In genomic region chr18:57048351-57048750, GRCh38 we compare ENCODE assay signal across 26 cellular contexts.
"Had no signal": no experiment of that assay in that cellular context is flagged by ENCODE, and none has a peak within 500 bp of the region (broad histone marks: within the 10 kb centered on the region; RNA-seq: fewer than 3 reads in every experiment).

No MANE protein-coding gene starts in this region.

- H3K4me3 ChIP-seq: colonic mucosa, esophagus squamous epithelium, lower lobe of right lung, prostate gland, right atrium auricular region, smooth muscle cell, stomach, thyroid gland, vagina had no signal

- H3K4me1 Mint-ChIP-seq: immature natural killer cell; natural killer cell; stimulated activated effector memory CD8-positive, alpha-beta T cell treated with anti-CD3 and anti-CD28 coated beads, Interleukin-12 subunit alpha, Interleukin-12 subunit beta, amount 100 ng/mL, for 72 hours had no signal

- H3K27me3 ChIP-seq: colonic mucosa, esophagus squamous epithelium, right atrium auricular region, stomach, thyroid gland, vagina had no signal

- H3K27me3 Mint-ChIP-seq: dendritic cell treated with granulocyte-macrophage colony-stimulating factor and Interleukin-4, amounts not matched to agents 40 ng/mL and 50 ng/mL, for 4 days had no signal

- H3K4me2 ChIP-seq: smooth muscle cell had no signal

- H3K36me3 ChIP-seq: colonic mucosa, esophagus squamous epithelium, lower lobe of right lung, prostate gland, right atrium auricular region, stomach, thyroid gland, vagina had no signal

- H3K9ac ChIP-seq: parathyroid adenoma had no signal

- H3K79me2 ChIP-seq: parathyroid adenoma had no signal

- H3K4me3 Mint-ChIP-seq: dendritic cell treated with granulocyte-macrophage colony-stimulating factor and Interleukin-4, amounts not matched to agents 40 ng/mL and 50 ng/mL, for 4 days; immature natural killer cell; natural killer cell; stimulated activated effector memory CD8-positive, alpha-beta T cell treated with anti-CD3 and anti-CD28 coated beads, Interleukin-12 subunit alpha, Interleukin-12 subunit beta, amount 100 ng/mL, for 72 hours had no signal

- DNase-seq: colonic mucosa; effector CD8-positive, alpha-beta T cell; erythroblast; esophagus squamous epithelium; foreskin melanocyte; hypothalamus; immature natural killer cell; left ventricle myocardium superior; lower lobe of right lung; natural killer cell; stimulated activated CD4-positive, alpha-beta T cell treated with anti-CD3 and anti-CD28 coated beads, Interleukin-12 subunit alpha, Interleukin-12 subunit beta, amount 100 ng/mL, for 4 hours; stimulated activated CD4-positive, alpha-beta T cell treated with anti-CD3 and anti-CD28 coated beads, Interleukin-1b, Interleukin-23, amount 100 ng/mL, for 48 hours; stimulated activated CD4-positive, alpha-beta T cell treated with anti-CD3 and anti-CD28 coated beads, Interleukin-4, amount 100 ng/mL, for 24 hours; stimulated activated naive CD4-positive, alpha-beta T cell treated with Interleukin-2 at 50 U/mL for 16 hours; stomach; thyroid gland; trophoblast cell had no signal

- H3K36me3 Mint-ChIP-seq: immature natural killer cell; natural killer cell; stimulated activated effector memory CD8-positive, alpha-beta T cell treated with anti-CD3 and anti-CD28 coated beads, Interleukin-12 subunit alpha, Interleukin-12 subunit beta, amount 100 ng/mL, for 72 hours had no signal

- H3K27ac Mint-ChIP-seq: dendritic cell treated with granulocyte-macrophage colony-stimulating factor and Interleukin-4, amounts not matched to agents 40 ng/mL and 50 ng/mL, for 4 days; immature natural killer cell; natural killer cell; stimulated activated effector memory CD8-positive, alpha-beta T cell treated with anti-CD3 and anti-CD28 coated beads, Interleukin-12 subunit alpha, Interleukin-12 subunit beta, amount 100 ng/mL, for 72 hours had no signal

- FAIRE-seq: keratinocyte had no signal

- H2AFZ ChIP-seq: parathyroid adenoma had no signal

- H3K4me1 ChIP-seq: esophagus squamous epithelium, lower lobe of right lung, parathyroid adenoma, prostate gland, right atrium auricular region, stomach, thyroid gland, vagina had no signal

- H3K9me3 Mint-ChIP-seq: dendritic cell treated with granulocyte-macrophage colony-stimulating factor and Interleukin-4, amounts not matched to agents 40 ng/mL and 50 ng/mL, for 4 days; immature natural killer cell; stimulated activated effector memory CD8-positive, alpha-beta T cell treated with anti-CD3 and anti-CD28 coated beads, Interleukin-12 subunit alpha, Interleukin-12 subunit beta, amount 100 ng/mL, for 72 hours had no signal

- ATAC-seq: left ventricle myocardium superior, lower lobe of right lung, natural killer cell, sciatic nerve had no signal

- H3K9me3 ChIP-seq: colonic mucosa, esophagus squamous epithelium, lower lobe of right lung, prostate gland, thyroid gland, vagina had no signal

- H3K27ac ChIP-seq: colonic mucosa, esophagus squamous epithelium, lower lobe of right lung, parathyroid adenoma, prostate gland, right atrium auricular region, stomach, thyroid gland, vagina had no signal
